ENCODE assay signal across 1 cellular context in the genomic region with DNA sequence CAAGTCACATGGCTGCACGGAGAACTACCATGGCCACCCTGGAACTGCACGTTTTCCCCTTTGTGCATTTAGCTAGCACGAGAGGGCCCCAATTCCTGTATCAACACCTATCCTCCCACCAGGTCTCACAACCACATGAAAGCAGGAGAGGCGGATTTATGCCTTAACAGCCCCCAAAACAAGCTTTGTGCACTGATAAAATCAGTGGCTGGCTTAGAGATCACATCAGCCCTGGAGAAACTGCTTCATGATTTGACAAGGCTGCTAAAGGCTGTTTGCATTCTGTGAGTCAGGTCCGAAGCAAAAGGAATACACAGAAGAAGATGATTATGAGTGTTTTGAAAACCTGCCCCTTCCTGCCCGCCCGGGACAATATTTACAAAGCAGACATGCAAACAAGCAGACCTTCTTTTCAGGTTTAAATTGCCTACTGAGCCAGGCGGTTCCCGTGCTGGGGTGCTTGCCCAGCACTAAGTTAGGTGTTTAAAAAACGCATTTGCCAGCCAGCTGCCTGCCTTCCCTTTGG.
TF ChIP-seq lines count a peak whose summit lies in the region.

No MANE protein-coding gene starts in this region.

TF ChIP-seq in HepG2, 621 proteins besides CTCF, POLR2A, EP300 and RAD21 (continued from another document and continues in another):
- TF ChIP-seq ARID5B (CRISPR knock-in tag; IDR thresholded peaks at IDR 0.05) (peak; percentile 89; the same call in 1 of the 2 replicates), ZNF333 (CRISPR knock-in tag; IDR thresholded peaks at IDR 0.05; ENCODE audit: borderline replicate concordance) (no peak), RBAK (CRISPR knock-in tag; IDR thresholded peaks at IDR 0.05) (no peak), HOXA5 (CRISPR knock-in tag; IDR thresholded peaks at IDR 0.05) (no peak), PTBP1 (IDR thresholded peaks at IDR 0.05; ENCODE audit: low read depth, low read length, poor library complexity, severe bottlenecking) (no peak), HIC2 (CRISPR knock-in tag; IDR thresholded peaks at IDR 0.05; ENCODE audit: low read depth) (no peak), MTA1 (CRISPR knock-in tag; IDR thresholded peaks at IDR 0.05; ENCODE audit: borderline replicate concordance) (no peak), MAZ (IDR thresholded peaks at IDR 0.05; ENCODE audit: borderline replicate concordance, low read depth, low read length) (no peak), MAZ (CRISPR knock-in tag; IDR thresholded peaks at IDR 0.05; ENCODE audit: low read depth) (no peak), ZSCAN21 (CRISPR knock-in tag; IDR thresholded peaks at IDR 0.05; ENCODE audit: borderline replicate concordance) (no peak), ZC3H4 (CRISPR knock-in tag; IDR thresholded peaks at IDR 0.05; ENCODE audit: borderline replicate concordance) (no peak), ZC3H13 (CRISPR knock-in tag; IDR thresholded peaks at IDR 0.05) (no peak), REST (IDR thresholded peaks at IDR 0.05; ENCODE audit: borderline replicate concordance in 1 of 2, low read depth in 1 of 2, low read length in 2 of 2) (no peak), ZNF337 (CRISPR knock-in tag; IDR thresholded peaks at IDR 0.05; ENCODE audit: borderline replicate concordance, low read depth) (no peak), ZBTB7B (CRISPR knock-in tag; IDR thresholded peaks at IDR 0.05) (peak; percentile 89; the same call in 1 of the 2 replicates), ZNF230 (CRISPR knock-in tag; IDR thresholded peaks at IDR 0.05) (peak; percentile 83; the same call in 1 of the 2 replicates), TSC22D2 (CRISPR knock-in tag; IDR thresholded peaks at IDR 0.05; ENCODE audit: borderline replicate concordance) (no peak), ZNF747 (CRISPR knock-in tag; IDR thresholded peaks at IDR 0.05; ENCODE audit: borderline replicate concordance) (peak; percentile 63; the same call in 1 of the 2 replicates), ZSCAN20 (CRISPR knock-in tag; IDR thresholded peaks at IDR 0.05; ENCODE audit: borderline replicate concordance) (no peak), KLF13 (CRISPR knock-in tag; IDR thresholded peaks at IDR 0.05) (no peak), KLF12 (CRISPR knock-in tag; IDR thresholded peaks at IDR 0.05; ENCODE audit: borderline replicate concordance) (no peak), CAMTA2 (CRISPR knock-in tag; IDR thresholded peaks at IDR 0.05; ENCODE audit: borderline replicate concordance) (no peak), GABPB1 (CRISPR knock-in tag; IDR thresholded peaks at IDR 0.05) (no peak)
- TF ChIP-seq, protein P1, sequence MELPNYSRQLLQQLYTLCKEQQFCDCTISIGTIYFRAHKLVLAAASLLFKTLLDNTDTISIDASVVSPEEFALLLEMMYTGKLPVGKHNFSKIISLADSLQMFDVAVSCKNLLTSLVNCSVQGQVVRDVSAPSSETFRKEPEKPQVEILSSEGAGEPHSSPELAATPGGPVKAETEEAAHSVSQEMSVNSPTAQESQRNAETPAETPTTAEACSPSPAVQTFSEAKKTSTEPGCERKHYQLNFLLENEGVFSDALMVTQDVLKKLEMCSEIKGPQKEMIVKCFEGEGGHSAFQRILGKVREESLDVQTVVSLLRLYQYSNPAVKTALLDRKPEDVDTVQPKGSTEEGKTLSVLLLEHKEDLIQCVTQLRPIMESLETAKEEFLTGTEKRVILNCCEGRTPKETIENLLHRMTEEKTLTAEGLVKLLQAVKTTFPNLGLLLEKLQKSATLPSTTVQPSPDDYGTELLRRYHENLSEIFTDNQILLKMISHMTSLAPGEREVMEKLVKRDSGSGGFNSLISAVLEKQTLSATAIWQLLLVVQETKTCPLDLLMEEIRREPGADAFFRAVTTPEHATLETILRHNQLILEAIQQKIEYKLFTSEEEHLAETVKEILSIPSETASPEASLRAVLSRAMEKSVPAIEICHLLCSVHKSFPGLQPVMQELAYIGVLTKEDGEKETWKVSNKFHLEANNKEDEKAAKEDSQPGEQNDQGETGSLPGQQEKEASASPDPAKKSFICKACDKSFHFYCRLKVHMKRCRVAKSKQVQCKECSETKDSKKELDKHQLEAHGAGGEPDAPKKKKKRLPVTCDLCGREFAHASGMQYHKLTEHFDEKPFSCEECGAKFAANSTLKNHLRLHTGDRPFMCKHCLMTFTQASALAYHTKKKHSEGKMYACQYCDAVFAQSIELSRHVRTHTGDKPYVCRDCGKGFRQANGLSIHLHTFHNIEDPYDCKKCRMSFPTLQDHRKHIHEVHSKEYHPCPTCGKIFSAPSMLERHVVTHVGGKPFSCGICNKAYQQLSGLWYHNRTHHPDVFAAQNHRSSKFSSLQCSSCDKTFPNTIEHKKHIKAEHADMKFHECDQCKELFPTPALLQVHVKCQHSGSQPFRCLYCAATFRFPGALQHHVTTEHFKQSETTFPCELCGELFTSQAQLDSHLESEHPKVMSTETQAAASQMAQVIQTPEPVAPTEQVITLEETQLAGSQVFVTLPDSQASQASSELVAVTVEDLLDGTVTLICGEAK (IDR thresholded peaks at IDR 0.05) = no peak
- TF ChIP-seq, protein P1 (CRISPR knock-in tag; IDR thresholded peaks at IDR 0.05) = no peak
- TF ChIP-seq, protein P2, sequence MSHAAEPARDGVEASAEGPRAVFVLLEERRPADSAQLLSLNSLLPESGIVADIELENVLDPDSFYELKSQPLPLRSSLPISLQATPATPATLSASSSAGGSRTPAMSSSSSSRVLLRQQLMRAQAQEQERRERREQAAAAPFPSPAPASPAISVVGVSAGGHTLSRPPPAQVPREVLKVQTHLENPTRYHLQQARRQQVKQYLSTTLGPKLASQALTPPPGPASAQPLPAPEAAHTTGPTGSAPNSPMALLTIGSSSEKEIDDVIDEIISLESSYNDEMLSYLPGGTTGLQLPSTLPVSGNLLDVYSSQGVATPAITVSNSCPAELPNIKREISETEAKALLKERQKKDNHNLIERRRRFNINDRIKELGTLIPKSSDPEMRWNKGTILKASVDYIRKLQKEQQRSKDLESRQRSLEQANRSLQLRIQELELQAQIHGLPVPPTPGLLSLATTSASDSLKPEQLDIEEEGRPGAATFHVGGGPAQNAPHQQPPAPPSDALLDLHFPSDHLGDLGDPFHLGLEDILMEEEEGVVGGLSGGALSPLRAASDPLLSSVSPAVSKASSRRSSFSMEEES (CRISPR knock-in tag; IDR thresholded peaks at IDR 0.05) = peak; percentile 54; the same call in 1 of the 2 replicates
- TF ChIP-seq, protein P3, sequence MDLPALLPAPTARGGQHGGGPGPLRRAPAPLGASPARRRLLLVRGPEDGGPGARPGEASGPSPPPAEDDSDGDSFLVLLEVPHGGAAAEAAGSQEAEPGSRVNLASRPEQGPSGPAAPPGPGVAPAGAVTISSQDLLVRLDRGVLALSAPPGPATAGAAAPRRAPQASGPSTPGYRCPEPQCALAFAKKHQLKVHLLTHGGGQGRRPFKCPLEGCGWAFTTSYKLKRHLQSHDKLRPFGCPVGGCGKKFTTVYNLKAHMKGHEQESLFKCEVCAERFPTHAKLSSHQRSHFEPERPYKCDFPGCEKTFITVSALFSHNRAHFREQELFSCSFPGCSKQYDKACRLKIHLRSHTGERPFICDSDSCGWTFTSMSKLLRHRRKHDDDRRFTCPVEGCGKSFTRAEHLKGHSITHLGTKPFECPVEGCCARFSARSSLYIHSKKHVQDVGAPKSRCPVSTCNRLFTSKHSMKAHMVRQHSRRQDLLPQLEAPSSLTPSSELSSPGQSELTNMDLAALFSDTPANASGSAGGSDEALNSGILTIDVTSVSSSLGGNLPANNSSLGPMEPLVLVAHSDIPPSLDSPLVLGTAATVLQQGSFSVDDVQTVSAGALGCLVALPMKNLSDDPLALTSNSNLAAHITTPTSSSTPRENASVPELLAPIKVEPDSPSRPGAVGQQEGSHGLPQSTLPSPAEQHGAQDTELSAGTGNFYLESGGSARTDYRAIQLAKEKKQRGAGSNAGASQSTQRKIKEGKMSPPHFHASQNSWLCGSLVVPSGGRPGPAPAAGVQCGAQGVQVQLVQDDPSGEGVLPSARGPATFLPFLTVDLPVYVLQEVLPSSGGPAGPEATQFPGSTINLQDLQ (CRISPR knock-in tag; IDR thresholded peaks at IDR 0.05) = no peak
